ENCODE assay signal across 13 cellular contexts in the genomic region with DNA sequence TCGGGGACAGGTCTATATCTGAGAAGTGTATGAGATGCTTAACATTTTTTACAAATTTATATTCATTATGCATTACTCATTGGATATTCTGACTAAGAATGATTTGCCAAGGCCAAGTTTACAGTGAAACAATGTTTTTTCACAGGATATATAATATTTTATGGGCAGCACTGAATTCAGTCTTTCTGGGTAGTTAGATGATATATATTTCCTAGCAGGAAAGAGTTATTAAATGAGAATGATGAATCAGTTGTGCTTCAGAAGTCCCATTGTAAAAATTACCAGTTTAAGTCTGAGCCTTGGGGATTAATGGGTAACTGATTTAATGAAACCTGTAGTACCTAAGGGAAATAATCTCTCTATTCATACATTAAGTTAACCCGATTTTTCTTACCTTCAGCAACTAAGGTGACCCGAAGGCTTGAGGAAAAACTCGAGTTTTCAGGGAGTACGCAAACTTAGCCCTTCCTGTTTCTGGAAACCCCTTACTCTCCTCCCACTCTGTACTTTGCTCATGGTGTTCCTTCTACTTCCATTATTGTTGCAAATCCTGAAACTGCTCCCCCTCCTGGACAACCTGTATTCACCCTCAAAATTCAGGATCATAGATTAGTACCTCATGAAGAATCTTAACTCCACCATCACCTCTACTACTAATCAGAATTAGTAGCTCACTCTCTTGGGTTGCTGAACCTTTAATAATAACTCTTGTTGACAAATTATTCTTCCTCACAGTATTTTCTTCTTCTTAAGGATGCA.
DNase-seq lines count a peak whose midpoint lies in the region; ATAC-seq and TF ChIP-seq lines count a peak whose summit lies in the region.
"Had no signal": no experiment of that assay in that cellular context is flagged by ENCODE, and none has a peak within 500 bp of the region (broad histone marks: within the 10 kb centered on the region; RNA-seq: fewer than 3 reads in every experiment).

No MANE protein-coding gene starts in this region.

- no peak overlapping the region for H3K9ac ChIP-seq in OCI-LY3 (ENCODE audit: low read length)

- WGBS in prostate gland, result 87% methylated on average over 5 of the region's 5 CpGs

- no peaks in the 10 kb centered on the region for H3K79me2 ChIP-seq in OCI-LY3 (ENCODE audit: low read length)

- H3K9me3 ChIP-seq in left ventricle myocardium inferior (replicated peaks) (no peaks in the 10 kb centered on the region), OCI-LY3 (ENCODE audit: insufficient read depth, low read length) (no peaks in the 10 kb centered on the region), prostate gland (no peaks in the 10 kb centered on the region)
- H3K9me3 ChIP-seq: psoas muscle had no signal

- ATAC-seq in Right ventricle myocardium superior (ENCODE audit: poor library complexity) (no peak), HG03460 (IDR thresholded peaks at IDR 0.05; ENCODE audit: unreplicated experiment) (no peak)
- ATAC-seq: psoas muscle, T-helper 17 cell had no signal

- H4K20me1 ChIP-seq in OCI-LY3 (ENCODE audit: insufficient read depth, low read length), result no peaks in the 10 kb centered on the region

- H3K27ac ChIP-seq in left ventricle myocardium inferior (replicated peaks) (no peak overlapping the region), OCI-LY3 (ENCODE audit: low read length) (no peak overlapping the region), prostate gland (no peak overlapping the region)
- H3K27ac ChIP-seq: psoas muscle had no signal

- H3K27me3 ChIP-seq in left ventricle myocardium inferior (ENCODE audit: low read depth) (peaks cover 10% of the 10 kb centered on the region), OCI-LY3 (ENCODE audit: low read depth, low read length) (peaks cover 13% of the 10 kb centered on the region; the same call in 1 of the 2 replicates), prostate gland (replicated peaks; ENCODE audit: insufficient read depth) (no peaks in the 10 kb centered on the region)

- peak; percentile 22 for TF ChIP-seq CTCF in left ventricle myocardium inferior (IDR thresholded peaks at IDR 0.05; ENCODE audit: borderline replicate concordance)
- TF ChIP-seq CTCF in OCI-LY3 (IDR thresholded peaks at IDR 0.05; ENCODE audit: low read depth, low read length), result peak; percentile 27; the same call in 1 of the 2 replicates
- peak; percentile 52 for TF ChIP-seq CTCF in fibroblast of pulmonary artery (IDR thresholded peaks at IDR 0.05; ENCODE audit: low read length, missing control alignments)
- TF ChIP-seq CTCF in prostate gland (IDR thresholded peaks at IDR 0.05), result peak in 1 of 4 experiments; percentile 10

- intact Hi-C loops in left ventricle myocardium inferior (cut with micrococcal nuclease), result no loop called here
- intact Hi-C loops in Right ventricle myocardium superior (cut with DNase I), result no loop called here
- intact Hi-C loops in prostate gland (cut with DNase I), result no loop called here

- H3K36me3 ChIP-seq in left ventricle myocardium inferior (no peaks in the 10 kb centered on the region), OCI-LY3 (replicated peaks; ENCODE audit: low read depth, low read length) (no peaks in the 10 kb centered on the region), prostate gland (no peaks in the 10 kb centered on the region)

- H2AFZ ChIP-seq in OCI-LY3 (ENCODE audit: low read depth, low read length), result no peak overlapping the region

- no peak overlapping the region for H3K4me2 ChIP-seq in OCI-LY3 (ENCODE audit: low read length)

- no peak for TF ChIP-seq POLR2A in prostate gland (IDR thresholded peaks at IDR 0.05)

- H3K4me3 ChIP-seq in left ventricle myocardium inferior (no peak overlapping the region), OCI-LY3 (ENCODE audit: low read length) (no peak overlapping the region), fibroblast of pulmonary artery (replicated peaks; ENCODE audit: low read depth, low read length) (no peak overlapping the region), prostate gland (no peak overlapping the region)
- H3K4me3 ChIP-seq: psoas muscle had no signal

- H3K4me1 ChIP-seq in left ventricle myocardium inferior, result no peaks in the 10 kb centered on the region
- H3K4me1 ChIP-seq in OCI-LY3 (ENCODE audit: low read length), result peaks cover 37% of the 10 kb centered on the region
- H3K4me1 ChIP-seq in prostate gland (replicated peaks), result no peaks in the 10 kb centered on the region
- H3K4me1 ChIP-seq: psoas muscle had no signal

- DNase-seq in left ventricle myocardium inferior (no peak), Right ventricle myocardium superior (no peak), fibroblast of pulmonary artery (ENCODE audit: low read depth) (peak; percentile 52), prostate gland (ENCODE audit: low spot score) (no peak), T-helper 1 cell (no peak)
- DNase-seq in activated naive CD4-positive, alpha-beta T cell (lab: John Stamatoyannopoulos, UW), result no peak
- DNase-seq: activated naive CD4-positive, alpha-beta T cell treated with anti-CD3 and anti-CD28 coated beads, Interleukin-2, amount 10 ng/mL, durations not matched to agents 7 days and 5 days; DMS79 treated with DMSO at 0.1 percent for 48 hours; psoas muscle; stimulated activated naive CD4-positive, alpha-beta T cell treated with Interleukin-2 at 50 U/mL for 16 hours; T-helper 17 cell had no signal
